In the genomic region with DNA sequence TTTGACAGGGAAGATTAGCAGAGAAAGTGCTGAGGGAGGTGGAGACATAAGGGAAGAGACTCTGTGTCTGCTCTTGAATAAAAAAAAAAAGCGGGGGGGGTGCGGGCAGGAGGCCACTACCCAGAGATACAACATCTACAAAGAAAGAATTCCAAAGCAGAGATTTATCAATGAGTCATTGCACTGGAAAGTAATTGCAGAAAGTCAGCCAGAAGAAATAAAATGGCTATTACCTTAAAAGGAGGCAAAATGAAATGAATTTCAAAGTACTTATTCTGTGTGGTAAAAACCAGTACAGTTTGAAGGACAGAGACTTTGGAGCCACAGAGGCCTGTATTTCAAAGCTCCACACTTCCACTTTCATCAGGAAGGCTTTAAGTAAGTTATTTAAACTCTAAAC, we compare ENCODE assay signal across 10 cellular contexts.
DNase-seq lines count a peak whose midpoint lies in the region; ATAC-seq and TF ChIP-seq lines count a peak whose summit lies in the region.
"Had no signal": no experiment of that assay in that cellular context is flagged by ENCODE, and none has a peak within 500 bp of the region (broad histone marks: within the 10 kb centered on the region; RNA-seq: fewer than 3 reads in every experiment).

No MANE protein-coding gene starts in this region.

- H3K9me3 ChIP-seq in SJSA1 (replicated peaks), result no peaks in the 10 kb centered on the region
- no peaks in the 10 kb centered on the region for H3K9me3 ChIP-seq in gastrocnemius medialis
- no peaks in the 10 kb centered on the region for H3K9me3 ChIP-seq in PC-9 (ENCODE audit: insufficient read depth, low read depth)

- H3F3A ChIP-seq in PC-9 (ENCODE audit: insufficient read depth, low read depth), result no peaks in the 10 kb centered on the region

- no peak for TF ChIP-seq POLR2A in gastrocnemius medialis (IDR thresholded peaks at IDR 0.05)

- no peak overlapping the region for H2AFZ ChIP-seq in PC-9

- TF ChIP-seq CTCF in fibroblast of pulmonary artery (IDR thresholded peaks at IDR 0.05; ENCODE audit: low read length, missing control alignments), result no peak
- no peak for TF ChIP-seq CTCF in gastrocnemius medialis (IDR thresholded peaks at IDR 0.05 in 4 of 5, conservative IDR thresholded peaks at IDR 0.05 in 1 of 5)
- TF ChIP-seq CTCF in PC-9 (conservative IDR thresholded peaks at IDR 0.05), result no peak

- no peaks in the 10 kb centered on the region for H4K20me1 ChIP-seq in PC-9 (ENCODE audit: insufficient read depth)

- BruUV-seq in PC-9 (replicated peaks; lab: Mats Ljungman, UMichigan), result no TSS peak

- H3K9me2 ChIP-seq in PC-9 (ENCODE audit: insufficient read depth), result no peaks in the 10 kb centered on the region

- H3K27ac ChIP-seq in SJSA1 (peak overlapping the region; percentile 81), gastrocnemius medialis (no peak overlapping the region), substantia nigra (ENCODE audit: low read depth, low read length, poor library complexity, severe bottlenecking) (no peak overlapping the region), PC-9 (no peak overlapping the region)

- H3K4me1 ChIP-seq in SJSA1 (replicated peaks) (peaks cover 33% of the 10 kb centered on the region), gastrocnemius medialis (peaks cover 5 to 10% of the 10 kb centered on the region in 2 donors), PC-9 (replicated peaks; ENCODE audit: insufficient read depth) (no peaks in the 10 kb centered on the region)

- POLR2A ChIA-PET in PC-9 (lab: Charles Lee; ENCODE audit: unreplicated experiment), result no interaction called here

- intact Hi-C loops in gastrocnemius medialis (cut with DNase I; ENCODE audit: low total_unique reads) (no loop called here), PC-9 (cut with micrococcal nuclease; ENCODE audit: unreplicated experiment) (no loop called here)

- H3K79me2 ChIP-seq in PC-9 (ENCODE audit: low read depth), result no peaks in the 10 kb centered on the region

- DNase-seq in ELR (ENCODE audit: low read depth), result peak; percentile 81
- DNase-seq in SJSA1 (ENCODE audit: low read depth in 1 of 2, low spot score in 2 of 2), result peak; percentile 42 to 79
- DNase-seq in fibroblast of pulmonary artery (ENCODE audit: low read depth), result peak; percentile 92
- DNase-seq in gastrocnemius medialis, result no peak
- no peak for DNase-seq in substantia nigra (lab: John Stamatoyannopoulos, UW)
- DNase-seq in superior temporal gyrus (ENCODE audit: extremely low spot score), result no peak
- DNase-seq in activated gamma-delta T cell treated with Interleukin-2 at 50 U/mL for 16 hours, result no peak
- DNase-seq in PC-9, result no peak
- DNase-seq: dorsolateral prefrontal cortex; stimulated activated CD4-positive, alpha-beta T cell treated with anti-CD3 and anti-CD28 coated beads, Interleukin-4, amount 100 ng/mL, for 24 hours had no signal

- ATAC-seq in gastrocnemius medialis, result peak; percentile 62

- H3K4me2 ChIP-seq in PC-9, result no peak overlapping the region

- CTCF ChIA-PET in PC-9 (lab: Charles Lee), result no interaction called here

- H3K36me3 ChIP-seq in SJSA1, result no peaks in the 10 kb centered on the region
- no peaks in the 10 kb centered on the region for H3K36me3 ChIP-seq in gastrocnemius medialis
- no peaks in the 10 kb centered on the region for H3K36me3 ChIP-seq in PC-9 (ENCODE audit: low read depth)

- H3K4me3 ChIP-seq in SJSA1 (no peak overlapping the region), fibroblast of pulmonary artery (replicated peaks; ENCODE audit: low read depth, low read length) (no peak overlapping the region), gastrocnemius medialis (no peak overlapping the region), PC-9 (no peak overlapping the region)
- H3K4me3 ChIP-seq: dorsolateral prefrontal cortex had no signal

- in situ Hi-C loops in gastrocnemius medialis (cut with MboI; ENCODE audit: low sequenced_read_pairs in 4 of 4), result no loop called here

- no peaks in the 10 kb centered on the region for H3K27me3 ChIP-seq in SJSA1 (replicated peaks)
- H3K27me3 ChIP-seq in gastrocnemius medialis, result no peaks in the 10 kb centered on the region
- H3K27me3 ChIP-seq in PC-9 (ENCODE audit: insufficient read depth, low read depth), result no peaks in the 10 kb centered on the region
- H3K27me3 ChIP-seq: dorsolateral prefrontal cortex had no signal

Comparison
In these comparisons a context has a peak if more than half of its experiments do, and no peak if none do; other contexts are left out.
1. DNase-seq: peak in ELR (single experiment), SJSA1 (2 of 2) and fibroblast of pulmonary artery (single experiment); none in gastrocnemius medialis (0 of 2), substantia nigra (0 of 49), superior temporal gyrus (single experiment), activated gamma-delta T cell treated with Interleukin-2 at 50 U/mL for 16 hours (single experiment) and PC-9 (0 of 2).